ENCODE assay signal across 23 cellular contexts in the genomic region with DNA sequence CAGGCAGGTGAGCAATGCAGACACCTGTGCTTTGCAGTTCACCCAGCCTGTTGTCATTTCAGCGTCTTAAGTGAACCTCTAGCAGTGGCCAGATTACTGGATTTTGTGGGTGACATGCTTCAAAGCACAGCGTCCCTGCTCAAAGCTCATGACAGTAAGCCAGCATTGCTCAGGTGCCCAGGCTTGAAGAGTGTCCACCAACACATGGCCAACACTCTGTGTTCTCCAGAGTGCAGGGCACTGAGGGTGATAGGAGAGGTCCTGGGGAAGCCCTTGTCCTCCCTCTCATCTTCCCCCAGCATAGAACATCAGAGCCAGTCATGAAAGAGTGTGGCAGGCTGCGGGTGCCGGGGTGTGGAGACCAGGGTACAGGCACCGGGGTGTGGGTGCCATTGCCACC.
"Had no signal": no experiment of that assay in that cellular context is flagged by ENCODE, and none has a peak within 500 bp of the region (broad histone marks: within the 10 kb centered on the region; RNA-seq: fewer than 3 reads in every experiment).

No MANE protein-coding gene starts in this region.

- ATAC-seq: activated CD8-positive, alpha-beta T cell treated with anti-CD3 and anti-CD28 coated beads, Interleukin-2, amount 10 ng/mL, durations not matched to agents 7 days and 5 days; PC-3; SK-N-SH treated with all-trans-retinoic acid at 6 μM for 48 hours; WTC11 had no signal

- H3K4me3 ChIP-seq: adrenal gland, SJSA1 had no signal

- H3K9me3 ChIP-seq: adrenal gland, SJSA1 had no signal

- H3K27me3 Mint-ChIP-seq: activated naive CD8-positive, alpha-beta T cell treated with anti-CD3 and anti-CD28 coated beads, Interleukin-2, amount 10 ng/mL, durations not matched to agents 7 days and 5 days had no signal

- H3K4me3 Mint-ChIP-seq: activated CD8-positive, alpha-beta T cell treated with anti-CD3 and anti-CD28 coated beads, Interleukin-2, amount 10 ng/mL, durations not matched to agents 7 days and 5 days; activated naive CD8-positive, alpha-beta T cell treated with anti-CD3 and anti-CD28 coated beads, Interleukin-2, amount 10 ng/mL, durations not matched to agents 7 days and 5 days; central memory CD8-positive, alpha-beta T cell; T-helper 2 cell treated with Interferon-gamma antibody and Interleukin-4, amounts not matched to agents 5 μg/mL and 100 μg/mL, for 36 hours; WTC11 had no signal

- H3K36me3 Mint-ChIP-seq: activated naive CD8-positive, alpha-beta T cell treated with anti-CD3 and anti-CD28 coated beads, Interleukin-2, amount 10 ng/mL, durations not matched to agents 7 days and 5 days; WTC11 had no signal

- DNase-seq: activated CD4-positive, alpha-beta T cell treated with anti-CD3 and anti-CD28 coated beads for 48 hours; activated CD4-positive, alpha-beta T cell treated with anti-CD3 and anti-CD28 coated beads, Interleukin-2, amount 50 U/mL, for 4 hours; activated CD4-positive, CD25-positive, alpha-beta regulatory T cell treated with anti-CD3 and anti-CD28 coated beads, Interleukin-2, amount 50 U/mL, for 72 hours; activated CD8-positive, alpha-beta memory T cell treated with anti-CD3 and anti-CD28 coated beads, Interleukin-2, amount 50 U/mL, for 48 hours; activated CD8-positive, alpha-beta T cell treated with anti-CD3 and anti-CD28 coated beads, Interleukin-2, amount 10 ng/mL, durations not matched to agents 7 days and 5 days; activated naive CD4-positive, alpha-beta T cell treated with anti-CD3 and anti-CD28 coated beads, Interleukin-2, amount 50 U/mL, for 16 hours; activated naive CD8-positive, alpha-beta T cell treated with anti-CD3 and anti-CD28 coated beads, Interleukin-2, amount 10 ng/mL, durations not matched to agents 7 days and 5 days; activated T-cell treated with anti-CD3 and anti-CD28 coated beads, Interleukin-2, amount 50 U/mL, for 1 hour; adrenal gland; aorta; KBM-7; NCI-H1092; NCI-H1930; NCI-H524 treated with DMSO at 0.1 percent for 48 hours; PC-3; SHP77; SW 1271 had no signal

- H3K36me3 ChIP-seq: adrenal gland, SJSA1 had no signal

- H3K9me3 Mint-ChIP-seq: activated naive CD8-positive, alpha-beta T cell treated with anti-CD3 and anti-CD28 coated beads, Interleukin-2, amount 10 ng/mL, durations not matched to agents 7 days and 5 days; central memory CD8-positive, alpha-beta T cell; T-helper 2 cell treated with Interferon-gamma antibody and Interleukin-4, amounts not matched to agents 5 μg/mL and 100 μg/mL, for 36 hours; WTC11 had no signal

- H3K27ac ChIP-seq: adrenal gland, SJSA1 had no signal

- H3K4me1 Mint-ChIP-seq: activated naive CD8-positive, alpha-beta T cell treated with anti-CD3 and anti-CD28 coated beads, Interleukin-2, amount 10 ng/mL, durations not matched to agents 7 days and 5 days; central memory CD8-positive, alpha-beta T cell had no signal

- FAIRE-seq: RCC 7860 had no signal

- H3K27me3 ChIP-seq: adrenal gland, SJSA1 had no signal

- H3K4me1 ChIP-seq: adrenal gland had no signal

- H3K27ac Mint-ChIP-seq: activated CD8-positive, alpha-beta T cell treated with anti-CD3 and anti-CD28 coated beads, Interleukin-2, amount 10 ng/mL, durations not matched to agents 7 days and 5 days; activated naive CD8-positive, alpha-beta T cell treated with anti-CD3 and anti-CD28 coated beads, Interleukin-2, amount 10 ng/mL, durations not matched to agents 7 days and 5 days; T-helper 2 cell treated with Interferon-gamma antibody and Interleukin-4, amounts not matched to agents 5 μg/mL and 100 μg/mL, for 36 hours; WTC11 had no signal
